In the genomic region with DNA sequence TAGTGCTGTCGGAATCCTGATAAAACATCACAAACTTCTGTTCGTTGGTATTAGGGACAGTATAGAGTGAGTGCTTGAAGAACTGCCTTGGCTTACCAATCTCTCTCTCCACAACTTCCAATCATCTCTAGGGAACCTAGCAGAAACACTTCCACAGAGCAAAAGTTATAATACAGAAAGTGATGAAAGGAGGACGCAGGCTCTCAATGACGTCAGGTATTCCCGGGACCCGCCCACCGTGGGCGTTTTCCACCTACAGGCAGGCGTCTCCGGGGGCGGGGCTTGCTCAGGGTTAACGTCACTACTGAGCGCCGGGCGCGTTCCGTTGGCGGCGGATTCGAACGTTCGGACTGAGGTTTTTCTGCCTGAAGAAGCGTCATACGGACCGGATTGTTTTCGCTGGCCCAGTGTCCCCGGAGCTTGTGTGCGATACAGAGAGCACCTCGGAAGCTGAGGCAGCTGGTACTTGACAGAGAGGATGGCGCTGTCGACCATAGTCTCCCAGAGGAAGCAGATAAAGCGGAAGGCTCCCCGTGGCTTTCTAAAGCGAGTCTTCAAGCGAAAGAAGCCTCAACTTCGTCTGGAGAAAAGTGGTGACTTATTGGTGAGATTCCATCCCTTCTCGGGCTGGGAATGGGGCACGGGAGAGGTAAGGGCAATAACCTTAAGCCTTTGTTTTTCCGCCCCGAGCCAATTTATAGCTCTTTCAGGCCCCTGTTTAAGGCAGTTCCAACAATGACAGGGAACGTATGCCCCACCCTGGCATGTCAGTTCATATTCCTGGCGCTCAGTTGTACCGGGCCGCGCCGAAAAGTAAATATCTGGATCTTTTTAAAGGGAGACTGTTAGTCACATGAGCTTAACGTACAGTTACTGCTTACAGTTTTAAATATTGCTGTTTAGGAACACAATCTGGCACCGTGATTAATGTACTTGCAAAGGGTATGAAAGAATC, we compare ENCODE assay signal across 8 cellular contexts. TPM values are rescaled to one million over a fixed set of nuclear protein-coding genes. Genes with fewer than 3 reads are reported as not detected.
A peak's percentile ranks its signal among the peaks of the same experiment; 100 is the strongest.
DNase-seq lines count a peak whose midpoint lies in the region; ATAC-seq and TF ChIP-seq lines count a peak whose summit lies in the region.

A gene (plus strand): TSS at position 320 of the 955 bp plus-strand sequence. CDS start 159 bp downstream, at position 479.

- peak within 1 kb of the TSS; percentile 85 for H3K4me3 ChIP-seq in lung

- ATAC-seq in GM19463 (IDR thresholded peaks at IDR 0.05; ENCODE audit: unreplicated experiment) (peak; percentile 91), lung (ENCODE audit: insufficient read depth, low FRiP score) (peak; percentile 91)

- no peaks in the 10 kb centered on the region for H3K36me3 ChIP-seq in lung (ENCODE audit: control insufficient read depth in 2 of 2, insufficient read depth in 2 of 2, low read length in 2 of 2)

- peak within 1 kb of the TSS in 1 of 2 donors; percentile 4 for H3K27ac ChIP-seq in lung (ENCODE audit: low read depth in 1 of 2, low read length in 1 of 2)

- H3K27me3 Mint-ChIP-seq in activated CD4-positive, alpha-beta memory T cell treated with anti-CD3 and anti-CD28 coated beads for 36 hours, result no peaks in the 10 kb centered on the region

- H3K4me1 Mint-ChIP-seq in activated CD4-positive, alpha-beta memory T cell treated with anti-CD3 and anti-CD28 coated beads for 36 hours (ENCODE audit: low read depth), result peaks cover 15% of the 10 kb centered on the region

- H3K4me3 Mint-ChIP-seq in activated CD4-positive, alpha-beta memory T cell treated with anti-CD3 and anti-CD28 coated beads for 36 hours, result no peak within 1 kb of the TSS

- peak within 1 kb of the TSS; percentile 3 for H3K27ac Mint-ChIP-seq in activated CD4-positive, alpha-beta memory T cell treated with anti-CD3 and anti-CD28 coated beads for 36 hours

- POLR2A ChIA-PET in activated CD4-positive, alpha-beta memory T cell treated with anti-CD3 and anti-CD28 coated beads for 36 hours (lab: Charles Lee), result no interaction called here

- CTCF ChIA-PET in activated CD4-positive, alpha-beta memory T cell treated with anti-CD3 and anti-CD28 coated beads for 36 hours (lab: Charles Lee), result interaction anchor here (0.7 to 1.2 kb wide), 4 partner anchors 22 to 714 kb away, joined by 3 to 4 read pairs (median 3); a partner anchor contains a TSS

- WGBS in lung, 2 donors, result 3% methylated on average over 48 of the region's 48 CpGs

- no peaks in the 10 kb centered on the region for H3K27me3 ChIP-seq in lung (ENCODE audit: control insufficient read depth, insufficient read depth)

- peak; percentile 22 for DNase-seq in CMK (ENCODE audit: low read depth)
- DNase-seq in HK-2 (ENCODE audit: unreplicated experiment), result peak; percentile 94
- peak; percentile 94 for DNase-seq in NCI-H82 (lab: John Stamatoyannopoulos, UW)
- peak; percentile 97 for DNase-seq in activated CD4-positive, alpha-beta memory T cell treated with anti-CD3 and anti-CD28 coated beads for 36 hours
- peak; percentile 69 for DNase-seq in effector CD8-positive, alpha-beta T cell (lab: John Stamatoyannopoulos, UW)
- DNase-seq in lung (ENCODE audit: low spot score), result peak; percentile 92
- peak; percentile 88 to 98 (median 93) for DNase-seq in stimulated activated CD4-positive, alpha-beta T cell treated with anti-CD3 and anti-CD28 coated beads, TNF-alpha, amount 100 ng/mL, for 24 hours (ENCODE audit: low read depth in 3 of 3)

- H3K9me3 Mint-ChIP-seq in activated CD4-positive, alpha-beta memory T cell treated with anti-CD3 and anti-CD28 coated beads for 36 hours, result no peaks in the 10 kb centered on the region

- TF ChIP-seq CTCF in lung (IDR thresholded peaks at IDR 0.05; ENCODE audit: control extremely low read depth, extremely low read depth), result no peak

- no peaks in the 10 kb centered on the region for H3K9me3 ChIP-seq in lung (ENCODE audit: control insufficient read depth in 2 of 2, insufficient read depth in 1 of 2, low read length in 1 of 2)

- no peaks in the 10 kb centered on the region for H3K36me3 Mint-ChIP-seq in activated CD4-positive, alpha-beta memory T cell treated with anti-CD3 and anti-CD28 coated beads for 36 hours

- intact Hi-C loops in activated CD4-positive, alpha-beta memory T cell treated with anti-CD3 and anti-CD28 coated beads for 36 hours (cut with micrococcal nuclease), result loop anchor here (1.0 to 5.0 kb wide), 4 partner anchors 168 to 592 kb away; a partner anchor contains a TSS

- H3K4me1 ChIP-seq in lung (ENCODE audit: control insufficient read depth in 2 of 2, insufficient read depth in 2 of 2, low read length in 2 of 2), result peaks cover 0 to 3% of the 10 kb centered on the region in 2 donors

RNA-seq across cellular contexts. Expression of the gene that starts here (rescaled TPM):
- total RNA-seq in activated CD4-positive, alpha-beta memory T cell treated with anti-CD3 and anti-CD28 coated beads for 36 hours, result 10 to 100 TPM; 75.1 to 84.7 TPM
- total RNA-seq in lung, result 1 to 10 TPM in 1 of 2 donors, under 1 TPM in 1; 0.63 to 5.0 TPM
- 10 to 100 TPM in 1 of 2 donors, 1 to 10 TPM in 1; 3.8 to 10.3 TPM for polyA plus RNA-seq in lung

Comparison
In these comparisons a context has a peak if more than half of its experiments do, and no peak if none do; other contexts are left out.
1. RNA of the gene that starts here (total RNA-seq): 75.1 to 84.7 TPM in activated CD4-positive, alpha-beta memory T cell treated with anti-CD3 and anti-CD28 coated beads for 36 hours; 0.63 to 5.0 TPM in lung; every median in the first group is over 10 times any median in the second.
2. DNase-seq: peak in every context shown above with its lines; median percentile 97 in activated CD4-positive, alpha-beta memory T cell treated with anti-CD3 and anti-CD28 coated beads for 36 hours; 94 in HK-2; 94 in NCI-H82; 93 in stimulated activated CD4-positive, alpha-beta T cell treated with anti-CD3 and anti-CD28 coated beads, TNF-alpha, amount 100 ng/mL, for 24 hours; 92 in lung; 69 in effector CD8-positive, alpha-beta T cell; 22 in CMK.